In genomic region chr17:72465191-72466024, GRCh38 we compare ENCODE assay signal across 8 cellular contexts.
DNase-seq lines count a peak whose midpoint lies in the region; ATAC-seq and TF ChIP-seq lines count a peak whose summit lies in the region.

No MANE protein-coding gene starts in this region.

- H3K79me2 ChIP-seq in MM.1S (ENCODE audit: low read length): peaks cover 98% of the 10 kb centered on the region

- peak; percentile 41 for ATAC-seq in GM21360 (IDR thresholded peaks at IDR 0.05; ENCODE audit: unreplicated experiment)
- ATAC-seq in HG02840 (IDR thresholded peaks at IDR 0.05; ENCODE audit: low FRiP score, unreplicated experiment): no peak

- H3K9me2 ChIP-seq in MM.1S (replicated peaks; ENCODE audit: insufficient read depth, low read length): no peaks in the 10 kb centered on the region

- no peak overlapping the region for H2AFZ ChIP-seq in MM.1S (ENCODE audit: low read length)

- POLR2A ChIA-PET in AG04450 (lab: Yijun Ruan, JAX): interaction anchor here (0.7 to 1.1 kb wide), 2 partner anchors 64 to 74 kb away, joined by 3 read pairs; no protein-coding TSS in a partner anchor

- CTCF ChIA-PET in AG04450 (lab: Charles Lee): interaction anchor here (1.8 kb wide), 1 partner anchor 91 kb away, joined by 4 read pairs; no protein-coding TSS in a partner anchor

- peaks cover 7% of the 10 kb centered on the region for H3F3A ChIP-seq in MM.1S (ENCODE audit: insufficient read depth, low read length)

- H3K9ac ChIP-seq in MM.1S (ENCODE audit: low read length) (no peak overlapping the region), colonic mucosa (ENCODE audit: low read depth in 2 of 2, low read length in 2 of 2) (peak overlapping the region in 1 of 2 donors; percentile 47)

- H3K27me3 ChIP-seq in AG04450 (ENCODE audit: control insufficient read depth, insufficient read depth, low read length): no peaks in the 10 kb centered on the region
- H3K27me3 ChIP-seq in MM.1S (replicated peaks; ENCODE audit: insufficient read depth, low read length): no peaks in the 10 kb centered on the region
- no peaks in the 10 kb centered on the region for H3K27me3 ChIP-seq in colonic mucosa

- peak overlapping the region; percentile 42; the same call in 1 of the 2 replicates for H3K4me2 ChIP-seq in MM.1S (ENCODE audit: low read depth, low read length)

- DNase-seq in AG04450 (ENCODE audit: low read depth, low spot score) (peak; percentile 54), MM.1S (no peak), colonic mucosa (peak; percentile 79), renal cortical epithelial cell (ENCODE audit: low read depth) (peak; percentile 97), HUDEP-2 (lab: John Stamatoyannopoulos, UW; ENCODE audit: unreplicated experiment in 76 of 76) (no peak)
- no peak for DNase-seq in stimulated activated CD4-positive, alpha-beta T cell treated with anti-CD3 and anti-CD28 coated beads, Interleukin-1b, Interleukin-23, amount 100 ng/mL, for 48 hours

- H3K4me3 ChIP-seq in AG04450 (ENCODE audit: low read depth, low read length): peak overlapping the region; percentile 41
- H3K4me3 ChIP-seq in MM.1S (ENCODE audit: low read length): no peak overlapping the region
- no peak overlapping the region for H3K4me3 ChIP-seq in colonic mucosa

- H3K9me3 ChIP-seq in AG04450 (ENCODE audit: control insufficient read depth, insufficient read depth, low read length) (no peaks in the 10 kb centered on the region; the same call in 1 of the 2 replicates), MM.1S (replicated peaks; ENCODE audit: insufficient read depth, low read length) (no peaks in the 10 kb centered on the region), colonic mucosa (no peaks in the 10 kb centered on the region)

- H3K36me3 ChIP-seq in MM.1S (replicated peaks; ENCODE audit: insufficient read depth, low read length) (no peaks in the 10 kb centered on the region), colonic mucosa (no peaks in the 10 kb centered on the region)

- H3K27ac ChIP-seq in AG04450 (ENCODE audit: low read depth, low read length) (peak overlapping the region; percentile 61), MM.1S (ENCODE audit: low read length) (peak overlapping the region; percentile 52; the same call in 1 of the 2 replicates), colonic mucosa (peak overlapping the region; percentile 91)

- H3K4me1 ChIP-seq in MM.1S (ENCODE audit: low read length): peaks cover 30% of the 10 kb centered on the region
- H3K4me1 ChIP-seq in colonic mucosa: peaks cover 23% of the 10 kb centered on the region

- intact Hi-C loops in colonic mucosa (cut with DNase I): no loop called here

- TF ChIP-seq CTCF in AG04450 (IDR thresholded peaks at IDR 0.05; ENCODE audit: low read depth, low read length) (no peak), MM.1S (IDR thresholded peaks at IDR 0.05; ENCODE audit: low read length) (no peak), colonic mucosa (IDR thresholded peaks at IDR 0.05) (no peak)

- H4K20me1 ChIP-seq in MM.1S (ENCODE audit: insufficient read depth, low read length): peaks cover 10% of the 10 kb centered on the region

Comparison
In these comparisons a context has a peak if more than half of its experiments do, and no peak if none do; other contexts are left out.
1. DNase-seq: peak in AG04450 (single experiment), colonic mucosa (single experiment) and renal cortical epithelial cell (single experiment); none in MM.1S (single experiment), HUDEP-2 (0 of 76) and stimulated activated CD4-positive, alpha-beta T cell treated with anti-CD3 and anti-CD28 coated beads, Interleukin-1b, Interleukin-23, amount 100 ng/mL, for 48 hours (single experiment).
2. Peak in every context shown above with its lines, with median percentiles within 50 percentile points of each other: H3K27ac ChIP-seq.